ENCODE assay signal across 20 cellular contexts in the genomic region with DNA sequence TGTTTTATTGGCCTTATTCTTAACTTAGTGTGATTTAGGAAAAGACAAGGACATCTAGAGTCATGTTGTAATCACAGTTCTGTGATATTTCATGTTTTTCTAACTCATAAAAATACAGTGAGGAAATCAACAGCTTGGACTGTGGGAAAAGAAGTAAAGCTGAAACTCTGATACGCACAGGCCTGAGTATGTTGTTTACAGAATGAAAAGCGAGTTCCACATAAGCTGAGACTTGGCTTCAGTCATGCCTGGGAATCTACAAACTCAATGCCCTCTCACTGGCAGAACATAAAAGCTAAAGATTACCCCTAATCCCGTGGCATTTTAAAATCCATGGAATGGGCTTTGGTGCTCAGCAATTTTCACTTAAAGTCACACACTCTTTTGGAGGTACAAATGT. TPM values are rescaled to one million over a fixed set of nuclear protein-coding genes. Genes with fewer than 3 reads are reported as not detected.
A peak's percentile ranks its signal among the peaks of the same experiment; 100 is the strongest.
DNase-seq lines count a peak whose midpoint lies in the region; ATAC-seq and TF ChIP-seq lines count a peak whose summit lies in the region.
"Had no signal": no experiment of that assay in that cellular context is flagged by ENCODE, and none has a peak within 500 bp of the region (broad histone marks: within the 10 kb centered on the region; RNA-seq: fewer than 3 reads in every experiment).

No MANE protein-coding gene starts in this region.

- peaks cover 6% of the 10 kb centered on the region; the same call in 1 of the 2 replicates for H3K9me1 ChIP-seq in IMR-90 (ENCODE audit: insufficient read depth, low read length)

- CTCF ChIA-PET in IMR-90 (lab: Yijun Ruan, JAX) = interaction anchor here (0.9 kb wide), 1 partner anchor 15 kb away, joined by 3 read pairs; no protein-coding TSS in a partner anchor

- no peaks in the 10 kb centered on the region for H4K20me1 ChIP-seq in IMR-90 (ENCODE audit: insufficient read depth, low read length)
- no peaks in the 10 kb centered on the region for H4K20me1 ChIP-seq in osteoblast (ENCODE audit: insufficient read depth, low read length)

- dilution Hi-C loops in IMR-90 (cut with HindIII; ENCODE audit: low sequenced_read_pairs, unreplicated experiment) = no loop called here

- H4K5ac ChIP-seq in IMR-90 (ENCODE audit: low read depth, low read length) = peak overlapping the region; percentile 12; the same call in 1 of the 2 replicates

- no peaks in the 10 kb centered on the region for H3K9me3 Mint-ChIP-seq in CD4-positive, CD25-positive, alpha-beta regulatory T cell
- no peaks in the 10 kb centered on the region for H3K9me3 Mint-ChIP-seq in central memory CD8-positive, alpha-beta T cell
- H3K9me3 Mint-ChIP-seq: immature natural killer cell had no signal

- H3K27me3 Mint-ChIP-seq in CD4-positive, CD25-positive, alpha-beta regulatory T cell = no peaks in the 10 kb centered on the region
- no peaks in the 10 kb centered on the region for H3K27me3 Mint-ChIP-seq in central memory CD8-positive, alpha-beta T cell
- H3K27me3 Mint-ChIP-seq: naive B cell had no signal

- intact Hi-C loops in IMR-90 (cut with micrococcal nuclease) = loop anchor here (5.0 kb wide), 1 partner anchor 408 kb away; no protein-coding TSS in a partner anchor

- 0 out of 2 replicates have a peak overlapping the region, but pooled peaks have one; percentile 45 for H4K91ac ChIP-seq in IMR-90 (ENCODE audit: insufficient read depth, low read depth, low read length)

- H3K9me3 ChIP-seq in CD4-positive, CD25-positive, alpha-beta regulatory T cell (ENCODE audit: control insufficient read depth in 2 of 2, low read length in 2 of 2) = no peaks in the 10 kb centered on the region
- H3K9me3 ChIP-seq in IMR-90 (ENCODE audit: control insufficient read depth, insufficient read depth, low read length) (no peaks in the 10 kb centered on the region), osteoblast (ENCODE audit: low read depth, low read length) (no peaks in the 10 kb centered on the region)

- no peaks in the 10 kb centered on the region for H3K79me1 ChIP-seq in IMR-90 (ENCODE audit: low read depth in 1 of 2, low read length in 2 of 2)

- H3K4ac ChIP-seq in IMR-90 (ENCODE audit: low read depth, low read length) = peak overlapping the region; percentile 53

- no peaks in the 10 kb centered on the region for H3K27me3 ChIP-seq in CD4-positive, CD25-positive, alpha-beta regulatory T cell (ENCODE audit: control insufficient read depth, insufficient read depth, low read length)
- H3K27me3 ChIP-seq in IMR-90 (ENCODE audit: control insufficient read depth, insufficient read depth, low read length) (no peaks in the 10 kb centered on the region), osteoblast (ENCODE audit: insufficient read depth, low read length) (no peaks in the 10 kb centered on the region)
- H3K27me3 ChIP-seq: brain microvascular endothelial cell had no signal

- H2AK5ac ChIP-seq in IMR-90 (ENCODE audit: low read depth, low read length) = peak overlapping the region; percentile 75; the same call in 1 of the 2 replicates

- H3K23ac ChIP-seq in IMR-90 (ENCODE audit: low read depth, low read length) = 0 out of 2 replicates have a peak overlapping the region, but pooled peaks have one; percentile 65

- H3K4me2 ChIP-seq in IMR-90 (ENCODE audit: low read depth, low read length) (no peak overlapping the region), osteoblast (ENCODE audit: insufficient read depth, low read length) (no peak overlapping the region)

- H3K4me3 ChIP-seq in CD4-positive, CD25-positive, alpha-beta regulatory T cell (ENCODE audit: low read depth, low read length) = peak overlapping the region; percentile 5
- no peak overlapping the region for H3K4me3 ChIP-seq in IMR-90 (ENCODE audit: insufficient read depth, low read depth, low read length)
- no peak overlapping the region for H3K4me3 ChIP-seq in osteoblast (ENCODE audit: insufficient read depth, low read length)
- H3K4me3 ChIP-seq: lung had no signal

- H3K79me2 ChIP-seq in osteoblast (ENCODE audit: insufficient read depth, low read length) = no peaks in the 10 kb centered on the region

- no peak for ATAC-seq in CD4-positive, CD25-positive, alpha-beta regulatory T cell (ENCODE audit: low read depth in 2 of 2)
- ATAC-seq in IMR-90 (ENCODE audit: low read depth) = peak; percentile 53; the same call in 1 of the 2 replicates
- ATAC-seq in central memory CD8-positive, alpha-beta T cell (replicated peaks; ENCODE audit: extremely low read depth, poor library complexity, severe bottlenecking) = no peak
- no peak for ATAC-seq in GM19452 (IDR thresholded peaks at IDR 0.05; ENCODE audit: unreplicated experiment)

- no peak overlapping the region for H3K9ac ChIP-seq in IMR-90 (ENCODE audit: low read depth, low read length)

- peak overlapping the region; percentile 64 for H2BK5ac ChIP-seq in IMR-90 (ENCODE audit: low read depth, low read length, poor library complexity, severe bottlenecking)

- H3K36me3 Mint-ChIP-seq in CD4-positive, CD25-positive, alpha-beta regulatory T cell = peaks cover 27% of the 10 kb centered on the region
- peaks cover 32% of the 10 kb centered on the region for H3K36me3 Mint-ChIP-seq in central memory CD8-positive, alpha-beta T cell (ENCODE audit: insufficient read depth)
- H3K36me3 Mint-ChIP-seq: immature natural killer cell, naive B cell had no signal

- peak overlapping the region; percentile 99 to 100 (median 100) for H3K27ac Mint-ChIP-seq in CD4-positive, CD25-positive, alpha-beta regulatory T cell
- H3K27ac Mint-ChIP-seq in central memory CD8-positive, alpha-beta T cell (ENCODE audit: low read depth) = peak overlapping the region; percentile 97
- H3K27ac Mint-ChIP-seq: naive B cell had no signal

- in situ Hi-C loops in IMR-90 (cut with MboI; ENCODE audit: low sequenced_read_pairs) = no loop called here

- H3K4me1 Mint-ChIP-seq in CD4-positive, CD25-positive, alpha-beta regulatory T cell = peaks cover 25 to 89% (median 51%) of the 10 kb centered on the region in 4 donors
- peaks cover 53% of the 10 kb centered on the region for H3K4me1 Mint-ChIP-seq in central memory CD8-positive, alpha-beta T cell
- H3K4me1 Mint-ChIP-seq: naive B cell had no signal

- peak overlapping the region; percentile 22 to 98 (median 50) for H3K4me3 Mint-ChIP-seq in CD4-positive, CD25-positive, alpha-beta regulatory T cell
- H3K4me3 Mint-ChIP-seq in central memory CD8-positive, alpha-beta T cell = peak overlapping the region; percentile 58
- H3K4me3 Mint-ChIP-seq: naive B cell had no signal

- H2BK20ac ChIP-seq in IMR-90 (ENCODE audit: low read depth, low read length) = peak overlapping the region; percentile 65; the same call in 1 of the 2 replicates

- DNase-seq in CD4-positive, CD25-positive, alpha-beta regulatory T cell = no peak
- DNase-seq in IMR-90 (peak; percentile 61), osteoblast (ENCODE audit: insufficient read length, low spot score, missing footprints) (no peak), NCI-H146 (lab: John Stamatoyannopoulos, UW) (no peak), DMS153 (lab: John Stamatoyannopoulos, UW) (no peak)
- no peak for DNase-seq in central memory CD8-positive, alpha-beta T cell (ENCODE audit: low spot score in 2 of 2)
- DNase-seq: activated CD4-positive, alpha-beta T cell treated with anti-CD3 and anti-CD28 coated beads, Interleukin-2, amount 50 U/mL, for 4 hours; activated gamma-delta T cell; brain microvascular endothelial cell; GF-D8; glutamatergic neuron; immature natural killer cell; naive B cell; NCI-H1930; NCI-H446; NK-92 treated with Interleukin-12 subunit alpha and Interleukin-12 subunit beta, amount 100 ng/mL, for 24 hours; stimulated activated naive CD4-positive, alpha-beta T cell treated with Interleukin-2 at 50 U/mL for 16 hours had no signal

- no peak for TF ChIP-seq CTCF in IMR-90 (conservative IDR thresholded peaks at IDR 0.05; ENCODE audit: low read depth, low read length)
- TF ChIP-seq CTCF in osteoblast (IDR thresholded peaks at IDR 0.05; ENCODE audit: extremely low read depth, low read depth, low read length) = no peak

- peak overlapping the region; percentile 75 for H2AK9ac ChIP-seq in IMR-90 (replicated peaks; ENCODE audit: low read depth, low read length, poor library complexity)

- H4K8ac ChIP-seq in IMR-90 (ENCODE audit: low read depth in 2 of 2, low read length in 2 of 2) = peak overlapping the region in 1 of 2 experiments; percentile 35; a peak in 1 of 4 replicates

- POLR2A ChIA-PET in IMR-90 (lab: Charles Lee; ENCODE audit: unreplicated experiment) = no interaction called here

- H2BK120ac ChIP-seq in IMR-90 (ENCODE audit: low read depth, low read length) = peak overlapping the region; percentile 16

- H3K14ac ChIP-seq in IMR-90 (replicated peaks; ENCODE audit: low read depth, low read length) = peak overlapping the region; percentile 25; the same call in 1 of the 2 replicates

- peak overlapping the region; percentile 63; the same call in 1 of the 3 replicates for H2BK15ac ChIP-seq in IMR-90 (ENCODE audit: low read depth, low read length)

- no TSS peak for BruUV-seq in IMR-90 (replicated peaks; lab: Mats Ljungman, UMichigan)

- H3K18ac ChIP-seq in IMR-90 (ENCODE audit: low read depth, low read length) = peak overlapping the region; percentile 68; the same call in 1 of the 2 replicates

- no CpG with 5 or more reads among the region's 3 CpGs for WGBS in IMR-90 (ENCODE audit: extremely low coverage in 2 of 2, insufficient read length in 1 of 2), 2 experiments

- H3K4me1 ChIP-seq in CD4-positive, CD25-positive, alpha-beta regulatory T cell (ENCODE audit: control insufficient read depth, insufficient read depth, low read length, poor library complexity, severe bottlenecking) = peaks cover 51% of the 10 kb centered on the region
- peaks cover 5% of the 10 kb centered on the region; the same call in 1 of the 2 replicates for H3K4me1 ChIP-seq in IMR-90 (ENCODE audit: control insufficient read depth, insufficient read depth, low read length)
- peaks cover 9% of the 10 kb centered on the region for H3K4me1 ChIP-seq in osteoblast (ENCODE audit: insufficient read depth, low read length)

- H3K27ac ChIP-seq in CD4-positive, CD25-positive, alpha-beta regulatory T cell (ENCODE audit: insufficient read depth, low read length, poor library complexity, severe bottlenecking) = peak overlapping the region; percentile 96
- H3K27ac ChIP-seq in IMR-90 (ENCODE audit: insufficient read depth, low read length) (0 out of 2 replicates have a peak overlapping the region, but pooled peaks have one; percentile 16), osteoblast (ENCODE audit: low read depth, low read length) (peak overlapping the region; percentile 85)
- H3K27ac ChIP-seq: RWPE1 had no signal

- H3K56ac ChIP-seq in IMR-90 (ENCODE audit: extremely low read depth, insufficient read depth, low read length) = no peak overlapping the region

- H2AFZ ChIP-seq in IMR-90 (replicated peaks; ENCODE audit: low read length, poor library complexity) (peak overlapping the region; percentile 77), osteoblast (ENCODE audit: low read length) (peak overlapping the region; percentile 48)

- TF ChIP-seq RAD21 in IMR-90 (IDR thresholded peaks at IDR 0.05; ENCODE audit: low read length) = no peak

- TF ChIP-seq POLR2A in IMR-90 (IDR thresholded peaks at IDR 0.05; ENCODE audit: low read depth, low read length) = no peak

- H3K36me3 ChIP-seq in CD4-positive, CD25-positive, alpha-beta regulatory T cell (ENCODE audit: control insufficient read depth, insufficient read depth, low read length) = peaks cover 30% of the 10 kb centered on the region
- H3K36me3 ChIP-seq in IMR-90 (ENCODE audit: control insufficient read depth, insufficient read depth, low read length) = no peaks in the 10 kb centered on the region
- no peaks in the 10 kb centered on the region for H3K36me3 ChIP-seq in osteoblast (ENCODE audit: insufficient read depth, low read length)
- H3K36me3 ChIP-seq: brain microvascular endothelial cell had no signal

RNA-seq across cellular contexts. Expression of a gene that starts 23.6 kb away (rescaled TPM):
- total RNA-seq in CD4-positive, CD25-positive, alpha-beta regulatory T cell = 119 TPM
- 100 to 1,000 TPM; 389 to 458 (median 427) TPM for polyA plus RNA-seq in CD4-positive, CD25-positive, alpha-beta regulatory T cell
- 154 and 237 TPM in 2 replicates for total RNA-seq in IMR-90 (2012; rRNA removed)
- 220 and 250 TPM in 2 replicates for polyA plus RNA-seq in IMR-90 (2012; rRNA removed)
- polyA plus RNA-seq in IMR-90 (2012; cell fraction: cytosol; rRNA removed) = 150 and 346 TPM in 2 replicates
- 33.0 and 110 TPM in 2 replicates for polyA plus RNA-seq in IMR-90 (2012; cell fraction: nucleus; rRNA removed; ENCODE audit: low replicate concordance)
- 115 and 128 TPM in 2 replicates for total RNA-seq in osteoblast

Comparison
In these comparisons a context has a peak if more than half of its experiments do, and no peak if none do; other contexts are left out.
1. H3K27ac ChIP-seq: peak in every context shown above with its lines; median percentile 96 in CD4-positive, CD25-positive, alpha-beta regulatory T cell; 85 in osteoblast; 16 in IMR-90.